Comparison of ENCODE assay signal across 1 cellular context in the genomic region with DNA sequence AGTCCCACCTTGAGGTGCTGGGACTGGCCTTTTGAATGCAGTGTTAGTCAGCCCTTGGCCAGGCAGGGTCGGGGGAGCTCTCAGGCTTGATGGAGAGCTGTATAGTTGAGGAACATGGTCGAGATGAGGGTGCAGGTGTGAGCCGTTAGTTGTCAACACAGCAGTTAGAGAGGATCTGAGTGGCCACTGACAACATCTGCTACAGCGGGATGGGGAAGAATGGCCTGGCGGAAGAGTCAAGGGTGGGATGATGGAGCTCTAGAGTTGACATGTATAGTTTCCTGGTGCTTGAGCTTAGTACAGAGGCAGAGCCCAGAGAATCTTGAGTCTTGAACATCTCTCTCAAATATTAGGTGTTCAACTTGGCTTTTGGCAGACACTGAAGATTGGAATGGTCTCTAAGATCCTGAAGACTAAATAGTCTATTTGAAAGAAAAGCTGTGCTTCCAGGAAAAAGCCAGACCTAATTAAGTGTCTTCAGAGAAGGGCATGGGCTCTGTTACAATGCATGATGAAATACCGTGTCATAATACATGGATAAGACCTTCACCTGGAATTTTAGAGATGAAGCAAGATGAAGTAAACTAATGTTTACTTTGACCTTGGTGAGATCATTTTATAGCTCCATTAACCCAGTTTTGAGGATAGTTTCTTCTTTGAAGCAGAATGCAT.
TF ChIP-seq lines count a peak whose summit lies in the region.

No MANE protein-coding gene starts in this region.

TF ChIP-seq in IMR-90, 13 proteins besides CTCF, POLR2A, EP300 and RAD21:
- no peak for TF ChIP-seq RCOR1 (IDR thresholded peaks at IDR 0.05; ENCODE audit: insufficient replicate concordance, low read length)
- no peak for TF ChIP-seq FOS (IDR thresholded peaks at IDR 0.05; ENCODE audit: low read depth, low read length)
- TF ChIP-seq CEBPB (IDR thresholded peaks at IDR 0.05; ENCODE audit: low read depth, low read length), result peak; percentile 11; the same call in 1 of the 2 replicates
